In the genomic region with DNA sequence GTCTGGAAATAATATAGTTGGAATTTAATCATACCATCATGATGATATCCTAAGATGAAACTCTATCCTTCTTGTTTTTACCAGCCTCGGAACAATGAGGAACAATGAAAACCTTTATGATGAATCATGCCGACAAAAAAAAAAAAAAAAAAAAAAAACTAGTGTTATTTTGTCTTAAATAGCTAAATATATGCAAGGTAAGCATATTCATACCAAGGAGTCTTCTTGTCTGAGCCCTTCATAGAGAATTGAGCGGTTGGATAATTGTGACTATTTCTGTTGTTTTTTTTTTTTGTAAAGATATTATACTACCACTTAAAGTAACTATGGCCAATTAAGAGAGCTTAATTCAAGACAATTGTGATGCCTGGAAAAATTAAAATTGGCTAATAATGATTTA, we compare ENCODE assay signal across 3 cellular contexts.
TF ChIP-seq lines count a peak whose summit lies in the region.

No MANE protein-coding gene starts in this region.

TF ChIP-seq in A549, 52 proteins besides CTCF, POLR2A, EP300 and RAD21:
- no peak for TF ChIP-seq FOSB (CRISPR knock-in tag; IDR thresholded peaks at IDR 0.05)
- TF ChIP-seq RARB (CRISPR knock-in tag; IDR thresholded peaks at IDR 0.05), result no peak
- no peak for TF ChIP-seq ZNF302 (CRISPR knock-in tag; IDR thresholded peaks at IDR 0.05)
- TF ChIP-seq MAFK (IDR thresholded peaks at IDR 0.05; ENCODE audit: partially characterized antibody), result peak; percentile 68

TF ChIP-seq in IMR-90, 13 proteins besides CTCF, POLR2A, EP300 and RAD21:
- no peak for TF ChIP-seq BHLHE40 (IDR thresholded peaks at IDR 0.05; ENCODE audit: low read depth, low read length)
- TF ChIP-seq RCOR1 (IDR thresholded peaks at IDR 0.05; ENCODE audit: insufficient replicate concordance, low read length), result no peak
- TF ChIP-seq, protein P1, sequence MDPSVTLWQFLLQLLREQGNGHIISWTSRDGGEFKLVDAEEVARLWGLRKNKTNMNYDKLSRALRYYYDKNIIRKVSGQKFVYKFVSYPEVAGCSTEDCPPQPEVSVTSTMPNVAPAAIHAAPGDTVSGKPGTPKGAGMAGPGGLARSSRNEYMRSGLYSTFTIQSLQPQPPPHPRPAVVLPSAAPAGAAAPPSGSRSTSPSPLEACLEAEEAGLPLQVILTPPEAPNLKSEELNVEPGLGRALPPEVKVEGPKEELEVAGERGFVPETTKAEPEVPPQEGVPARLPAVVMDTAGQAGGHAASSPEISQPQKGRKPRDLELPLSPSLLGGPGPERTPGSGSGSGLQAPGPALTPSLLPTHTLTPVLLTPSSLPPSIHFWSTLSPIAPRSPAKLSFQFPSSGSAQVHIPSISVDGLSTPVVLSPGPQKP (IDR thresholded peaks at IDR 0.05; ENCODE audit: borderline replicate concordance, low read depth, low read length), result no peak
- no peak for TF ChIP-seq RFX5 (IDR thresholded peaks at IDR 0.05; ENCODE audit: low read depth, low read length)
- no peak for TF ChIP-seq NFE2L2 (IDR thresholded peaks at IDR 0.05; ENCODE audit: low read depth, low read length)
- TF ChIP-seq CEBPB (IDR thresholded peaks at IDR 0.05; ENCODE audit: low read depth, low read length), result no peak
- peak; percentile 93 for TF ChIP-seq MAFK (IDR thresholded peaks at IDR 0.05; ENCODE audit: low read depth, low read length)
- no peak for TF ChIP-seq MAZ (IDR thresholded peaks at IDR 0.05; ENCODE audit: borderline replicate concordance, low read depth, low read length)

TF ChIP-seq in H1, 55 proteins besides CTCF, POLR2A, EP300 and RAD21:
- TF ChIP-seq RXRA (IDR thresholded peaks at IDR 0.05; ENCODE audit: insufficient read depth, low read depth, low read length), result no peak
- no peak for TF ChIP-seq KDM4A (IDR thresholded peaks at IDR 0.05; ENCODE audit: low read depth, low read length, severe bottlenecking)
- no peak for TF ChIP-seq ASH2L (IDR thresholded peaks at IDR 0.05; ENCODE audit: low read length)
- TF ChIP-seq, protein P2, sequence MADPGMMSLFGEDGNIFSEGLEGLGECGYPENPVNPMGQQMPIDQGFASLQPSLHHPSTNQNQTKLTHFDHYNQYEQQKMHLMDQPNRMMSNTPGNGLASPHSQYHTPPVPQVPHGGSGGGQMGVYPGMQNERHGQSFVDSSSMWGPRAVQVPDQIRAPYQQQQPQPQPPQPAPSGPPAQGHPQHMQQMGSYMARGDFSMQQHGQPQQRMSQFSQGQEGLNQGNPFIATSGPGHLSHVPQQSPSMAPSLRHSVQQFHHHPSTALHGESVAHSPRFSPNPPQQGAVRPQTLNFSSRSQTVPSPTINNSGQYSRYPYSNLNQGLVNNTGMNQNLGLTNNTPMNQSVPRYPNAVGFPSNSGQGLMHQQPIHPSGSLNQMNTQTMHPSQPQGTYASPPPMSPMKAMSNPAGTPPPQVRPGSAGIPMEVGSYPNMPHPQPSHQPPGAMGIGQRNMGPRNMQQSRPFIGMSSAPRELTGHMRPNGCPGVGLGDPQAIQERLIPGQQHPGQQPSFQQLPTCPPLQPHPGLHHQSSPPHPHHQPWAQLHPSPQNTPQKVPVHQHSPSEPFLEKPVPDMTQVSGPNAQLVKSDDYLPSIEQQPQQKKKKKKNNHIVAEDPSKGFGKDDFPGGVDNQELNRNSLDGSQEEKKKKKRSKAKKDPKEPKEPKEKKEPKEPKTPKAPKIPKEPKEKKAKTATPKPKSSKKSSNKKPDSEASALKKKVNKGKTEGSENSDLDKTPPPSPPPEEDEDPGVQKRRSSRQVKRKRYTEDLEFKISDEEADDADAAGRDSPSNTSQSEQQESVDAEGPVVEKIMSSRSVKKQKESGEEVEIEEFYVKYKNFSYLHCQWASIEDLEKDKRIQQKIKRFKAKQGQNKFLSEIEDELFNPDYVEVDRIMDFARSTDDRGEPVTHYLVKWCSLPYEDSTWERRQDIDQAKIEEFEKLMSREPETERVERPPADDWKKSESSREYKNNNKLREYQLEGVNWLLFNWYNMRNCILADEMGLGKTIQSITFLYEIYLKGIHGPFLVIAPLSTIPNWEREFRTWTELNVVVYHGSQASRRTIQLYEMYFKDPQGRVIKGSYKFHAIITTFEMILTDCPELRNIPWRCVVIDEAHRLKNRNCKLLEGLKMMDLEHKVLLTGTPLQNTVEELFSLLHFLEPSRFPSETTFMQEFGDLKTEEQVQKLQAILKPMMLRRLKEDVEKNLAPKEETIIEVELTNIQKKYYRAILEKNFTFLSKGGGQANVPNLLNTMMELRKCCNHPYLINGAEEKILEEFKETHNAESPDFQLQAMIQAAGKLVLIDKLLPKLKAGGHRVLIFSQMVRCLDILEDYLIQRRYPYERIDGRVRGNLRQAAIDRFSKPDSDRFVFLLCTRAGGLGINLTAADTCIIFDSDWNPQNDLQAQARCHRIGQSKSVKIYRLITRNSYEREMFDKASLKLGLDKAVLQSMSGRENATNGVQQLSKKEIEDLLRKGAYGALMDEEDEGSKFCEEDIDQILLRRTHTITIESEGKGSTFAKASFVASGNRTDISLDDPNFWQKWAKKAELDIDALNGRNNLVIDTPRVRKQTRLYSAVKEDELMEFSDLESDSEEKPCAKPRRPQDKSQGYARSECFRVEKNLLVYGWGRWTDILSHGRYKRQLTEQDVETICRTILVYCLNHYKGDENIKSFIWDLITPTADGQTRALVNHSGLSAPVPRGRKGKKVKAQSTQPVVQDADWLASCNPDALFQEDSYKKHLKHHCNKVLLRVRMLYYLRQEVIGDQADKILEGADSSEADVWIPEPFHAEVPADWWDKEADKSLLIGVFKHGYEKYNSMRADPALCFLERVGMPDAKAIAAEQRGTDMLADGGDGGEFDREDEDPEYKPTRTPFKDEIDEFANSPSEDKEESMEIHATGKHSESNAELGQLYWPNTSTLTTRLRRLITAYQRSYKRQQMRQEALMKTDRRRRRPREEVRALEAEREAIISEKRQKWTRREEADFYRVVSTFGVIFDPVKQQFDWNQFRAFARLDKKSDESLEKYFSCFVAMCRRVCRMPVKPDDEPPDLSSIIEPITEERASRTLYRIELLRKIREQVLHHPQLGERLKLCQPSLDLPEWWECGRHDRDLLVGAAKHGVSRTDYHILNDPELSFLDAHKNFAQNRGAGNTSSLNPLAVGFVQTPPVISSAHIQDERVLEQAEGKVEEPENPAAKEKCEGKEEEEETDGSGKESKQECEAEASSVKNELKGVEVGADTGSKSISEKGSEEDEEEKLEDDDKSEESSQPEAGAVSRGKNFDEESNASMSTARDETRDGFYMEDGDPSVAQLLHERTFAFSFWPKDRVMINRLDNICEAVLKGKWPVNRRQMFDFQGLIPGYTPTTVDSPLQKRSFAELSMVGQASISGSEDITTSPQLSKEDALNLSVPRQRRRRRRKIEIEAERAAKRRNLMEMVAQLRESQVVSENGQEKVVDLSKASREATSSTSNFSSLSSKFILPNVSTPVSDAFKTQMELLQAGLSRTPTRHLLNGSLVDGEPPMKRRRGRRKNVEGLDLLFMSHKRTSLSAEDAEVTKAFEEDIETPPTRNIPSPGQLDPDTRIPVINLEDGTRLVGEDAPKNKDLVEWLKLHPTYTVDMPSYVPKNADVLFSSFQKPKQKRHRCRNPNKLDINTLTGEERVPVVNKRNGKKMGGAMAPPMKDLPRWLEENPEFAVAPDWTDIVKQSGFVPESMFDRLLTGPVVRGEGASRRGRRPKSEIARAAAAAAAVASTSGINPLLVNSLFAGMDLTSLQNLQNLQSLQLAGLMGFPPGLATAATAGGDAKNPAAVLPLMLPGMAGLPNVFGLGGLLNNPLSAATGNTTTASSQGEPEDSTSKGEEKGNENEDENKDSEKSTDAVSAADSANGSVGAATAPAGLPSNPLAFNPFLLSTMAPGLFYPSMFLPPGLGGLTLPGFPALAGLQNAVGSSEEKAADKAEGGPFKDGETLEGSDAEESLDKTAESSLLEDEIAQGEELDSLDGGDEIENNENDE (IDR thresholded peaks at IDR 0.05; ENCODE audit: insufficient replicate concordance, low read length), result no peak
- peak; percentile 70; the same call in 1 of the 2 replicates for TF ChIP-seq MAFK (IDR thresholded peaks at IDR 0.05; ENCODE audit: low read depth, low read length)
- TF ChIP-seq JUN (IDR thresholded peaks at IDR 0.05; ENCODE audit: low read depth, low read length), result no peak
- TF ChIP-seq TAF7 (optimal IDR thresholded peaks at IDR 0.05; ENCODE audit: borderline replicate concordance, low read depth, low read length), result no peak
- no peak for TF ChIP-seq CEBPB (IDR thresholded peaks at IDR 0.05; ENCODE audit: low read depth, low read length)
- TF ChIP-seq HDAC2 (IDR thresholded peaks at IDR 0.05; ENCODE audit: borderline replicate concordance in 1 of 2, low read depth in 2 of 2, low read length in 2 of 2), result no peak
